1 cellular context compared by ENCODE assay signal in the genomic region with DNA sequence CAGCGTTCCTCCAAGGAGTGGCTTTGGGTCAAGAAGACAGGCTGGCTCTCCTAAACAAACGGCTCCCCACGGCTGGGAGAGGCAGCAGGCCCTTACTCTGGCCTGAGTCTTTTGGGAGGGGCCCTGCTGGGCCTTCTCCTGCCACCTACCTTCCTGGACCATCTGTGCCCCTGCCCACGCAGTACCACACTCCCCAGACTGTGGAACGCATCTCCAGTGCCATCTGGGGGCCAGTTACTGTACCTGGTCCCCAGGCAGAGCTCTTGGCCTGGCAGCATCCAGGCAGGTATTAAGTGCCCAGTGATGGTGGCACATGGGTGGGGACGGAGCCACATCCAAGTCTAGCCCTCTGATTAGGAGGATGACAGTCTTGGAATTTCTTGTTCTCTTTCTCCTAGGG.
TF ChIP-seq lines count a peak whose summit lies in the region.

No MANE protein-coding gene starts in this region.

TF ChIP-seq in HepG2, 621 proteins besides CTCF, POLR2A, EP300 and RAD21:
- no peak for TF ChIP-seq CREB1 (IDR thresholded peaks at IDR 0.05)
- TF ChIP-seq CREB1 (CRISPR knock-in tag; IDR thresholded peaks at IDR 0.05): no peak
- TF ChIP-seq STAG1 (CRISPR knock-in tag; IDR thresholded peaks at IDR 0.05): peak; percentile 24; the same call in 1 of the 2 replicates
- TF ChIP-seq HNRNPL (IDR thresholded peaks at IDR 0.05; ENCODE audit: low read depth, low read length): 0 out of 2 replicates have a peak, but pooled peaks have one; percentile 66
